In the genomic region with DNA sequence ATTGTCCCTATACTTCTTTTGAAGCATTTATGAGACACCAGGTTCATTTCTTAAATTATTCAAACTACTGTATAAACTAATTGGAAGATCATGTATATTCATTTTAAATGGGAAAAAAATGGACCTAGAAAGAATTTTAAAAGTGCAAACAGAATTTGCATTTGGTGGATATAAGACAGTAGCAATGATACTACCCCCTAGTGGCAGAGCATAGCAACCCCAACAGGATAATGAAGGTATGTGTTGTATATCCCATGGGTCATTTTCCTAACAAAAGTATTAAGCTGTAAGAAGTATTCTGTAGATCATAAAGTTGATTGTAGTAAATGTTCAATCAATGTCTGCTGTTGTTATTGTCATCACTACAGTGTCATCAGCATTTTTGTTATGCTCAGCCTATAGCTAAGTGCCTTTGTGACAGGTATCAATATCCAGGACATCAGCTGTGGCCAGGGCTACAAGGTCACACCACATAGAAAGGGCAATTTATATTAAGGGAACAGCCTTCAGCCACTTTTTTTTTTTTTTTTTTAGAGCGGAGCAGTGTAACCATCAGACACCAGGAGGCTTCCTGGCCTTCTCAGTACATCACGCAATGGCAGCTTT, we compare ENCODE assay signal across 8 cellular contexts.
DNase-seq lines count a peak whose midpoint lies in the region; ATAC-seq and TF ChIP-seq lines count a peak whose summit lies in the region.

No MANE protein-coding gene starts in this region.

- no peaks in the 10 kb centered on the region for H3K36me3 Mint-ChIP-seq in stimulated activated memory B cell treated with anti-CD40 and anti-IgM and Interleukin-4, amounts not matched to agents 10 μg/mL and 1 μg/mL and 100 μg/mL, for 72 hours

- peaks cover 24% of the 10 kb centered on the region for H3K27me3 Mint-ChIP-seq in stimulated activated memory B cell treated with anti-CD40 and anti-IgM and Interleukin-4, amounts not matched to agents 10 μg/mL and 1 μg/mL and 100 μg/mL, for 72 hours

- no peak for ATAC-seq in stimulated activated memory B cell treated with anti-CD40 and anti-IgM and Interleukin-4, amounts not matched to agents 10 μg/mL and 1 μg/mL and 100 μg/mL, for 72 hours

- no peaks in the 10 kb centered on the region for H3K9me3 Mint-ChIP-seq in stimulated activated memory B cell treated with anti-CD40 and anti-IgM and Interleukin-4, amounts not matched to agents 10 μg/mL and 1 μg/mL and 100 μg/mL, for 72 hours

- no peak overlapping the region for H3K4me3 ChIP-seq in spleen

- H3K27ac ChIP-seq in spleen, result no peak overlapping the region

- H3K4me1 Mint-ChIP-seq in stimulated activated memory B cell treated with anti-CD40 and anti-IgM and Interleukin-4, amounts not matched to agents 10 μg/mL and 1 μg/mL and 100 μg/mL, for 72 hours, result no peaks in the 10 kb centered on the region

- H3K9me3 ChIP-seq in spleen, result no peaks in the 10 kb centered on the region

- no peaks in the 10 kb centered on the region for H3K4me1 ChIP-seq in spleen

- H3K36me3 ChIP-seq in spleen, result no peaks in the 10 kb centered on the region

- H3K27me3 ChIP-seq in spleen (replicated peaks in 1 of 7), result peaks cover 0 to 13% (median 0%) of the 10 kb centered on the region in 7 donors

- TF ChIP-seq CTCF in AG09319 (IDR thresholded peaks at IDR 0.05; ENCODE audit: low read depth, low read length) (peak; percentile 91), spleen (IDR thresholded peaks at IDR 0.05 in 8 of 11, conservative IDR thresholded peaks at IDR 0.05 in 3 of 11) (peak; percentile 47 to 82 (median 69))

- DNase-seq in AG09319 (ENCODE audit: extremely low read depth, low read depth), result peak; percentile 27
- peak; percentile 16 for DNase-seq in GM04504 (ENCODE audit: low read depth)
- DNase-seq in NCI-H1417 treated with DMSO at 0.1 percent for 48 hours (lab: John Stamatoyannopoulos, UW), result peak; percentile 5
- peak; percentile 10 to 32 for DNase-seq in activated CD4-positive, alpha-beta T cell treated with anti-CD3 and anti-CD28 coated beads, Interleukin-2, amount 50 U/mL, for 48 hours
- peak; percentile 49 for DNase-seq in globus pallidus (ENCODE audit: low spot score)
- DNase-seq in spleen, result no peak
- DNase-seq in DMS79 treated with DMSO at 0.1 percent for 48 hours (lab: John Stamatoyannopoulos, UW), result no peak

- H3K27ac Mint-ChIP-seq in stimulated activated memory B cell treated with anti-CD40 and anti-IgM and Interleukin-4, amounts not matched to agents 10 μg/mL and 1 μg/mL and 100 μg/mL, for 72 hours, result no peak overlapping the region

- intact Hi-C loops in spleen (cut with DNase I; ENCODE audit: low total_unique reads), result loop anchor here (10.0 kb wide), 2 partner anchors 255 to 455 kb away; no protein-coding TSS in a partner anchor

- TF ChIP-seq POLR2A in spleen (IDR thresholded peaks at IDR 0.05), result no peak

- H3K4me3 Mint-ChIP-seq in stimulated activated memory B cell treated with anti-CD40 and anti-IgM and Interleukin-4, amounts not matched to agents 10 μg/mL and 1 μg/mL and 100 μg/mL, for 72 hours, result no peak overlapping the region

- WGBS in spleen, 5 donors, result 68 to 74% (median 71%) methylated on average over 2 of the region's 2 CpGs

Comparison
In these comparisons a context has a peak if more than half of its experiments do, and no peak if none do; other contexts are left out.
1. DNase-seq: peak in AG09319 (single experiment), GM04504 (single experiment), NCI-H1417 treated with DMSO at 0.1 percent for 48 hours (single experiment), activated CD4-positive, alpha-beta T cell treated with anti-CD3 and anti-CD28 coated beads, Interleukin-2, amount 50 U/mL, for 48 hours (2 of 2) and globus pallidus (single experiment); none in spleen (single experiment) and DMS79 treated with DMSO at 0.1 percent for 48 hours (single experiment).